In the genomic region with DNA sequence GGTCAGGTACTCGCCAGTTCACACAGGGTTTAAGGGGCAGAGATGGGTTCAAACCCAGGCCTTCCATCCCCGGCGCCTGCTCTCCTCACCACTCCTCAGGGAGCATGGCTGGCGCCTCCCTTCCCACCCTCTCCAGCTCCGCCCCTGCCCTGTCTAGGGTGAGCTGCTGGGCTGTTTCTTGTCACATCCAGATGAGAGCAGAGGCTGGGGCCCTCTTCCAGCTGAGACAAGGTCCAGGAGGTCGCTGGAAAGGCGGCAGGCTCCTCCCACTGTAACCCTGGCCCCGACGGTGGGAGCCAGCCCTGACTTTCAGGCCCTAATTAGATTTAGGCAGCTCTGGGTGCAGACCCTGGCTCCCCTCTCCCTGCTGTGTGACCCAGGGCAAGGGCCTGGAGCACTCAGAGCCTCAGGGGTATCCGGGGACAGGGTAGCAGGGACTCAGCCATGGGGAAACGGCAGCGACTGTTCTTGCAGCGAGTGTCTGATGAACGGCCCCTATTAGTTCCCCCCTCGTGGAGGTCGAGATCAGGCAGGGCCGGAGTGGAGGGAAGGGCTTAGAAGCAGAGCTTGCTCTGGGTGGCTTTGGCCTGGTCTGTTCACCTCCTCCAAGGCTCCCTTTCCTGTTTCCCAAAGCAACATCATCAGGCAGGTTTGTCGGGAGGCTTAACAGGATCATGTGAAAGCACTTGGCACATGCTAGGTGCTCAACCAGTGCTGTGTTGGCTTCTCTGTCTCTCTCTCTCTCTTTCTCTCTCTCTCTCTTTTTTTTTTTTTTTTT, we compare ENCODE assay signal across 1 cellular context.
TF ChIP-seq lines count a peak whose summit lies in the region.

No MANE protein-coding gene starts in this region.

TF ChIP-seq in HepG2, 621 proteins besides CTCF, POLR2A, EP300 and RAD21 (continued from another document and continues in another):
- TF ChIP-seq, protein P1, sequence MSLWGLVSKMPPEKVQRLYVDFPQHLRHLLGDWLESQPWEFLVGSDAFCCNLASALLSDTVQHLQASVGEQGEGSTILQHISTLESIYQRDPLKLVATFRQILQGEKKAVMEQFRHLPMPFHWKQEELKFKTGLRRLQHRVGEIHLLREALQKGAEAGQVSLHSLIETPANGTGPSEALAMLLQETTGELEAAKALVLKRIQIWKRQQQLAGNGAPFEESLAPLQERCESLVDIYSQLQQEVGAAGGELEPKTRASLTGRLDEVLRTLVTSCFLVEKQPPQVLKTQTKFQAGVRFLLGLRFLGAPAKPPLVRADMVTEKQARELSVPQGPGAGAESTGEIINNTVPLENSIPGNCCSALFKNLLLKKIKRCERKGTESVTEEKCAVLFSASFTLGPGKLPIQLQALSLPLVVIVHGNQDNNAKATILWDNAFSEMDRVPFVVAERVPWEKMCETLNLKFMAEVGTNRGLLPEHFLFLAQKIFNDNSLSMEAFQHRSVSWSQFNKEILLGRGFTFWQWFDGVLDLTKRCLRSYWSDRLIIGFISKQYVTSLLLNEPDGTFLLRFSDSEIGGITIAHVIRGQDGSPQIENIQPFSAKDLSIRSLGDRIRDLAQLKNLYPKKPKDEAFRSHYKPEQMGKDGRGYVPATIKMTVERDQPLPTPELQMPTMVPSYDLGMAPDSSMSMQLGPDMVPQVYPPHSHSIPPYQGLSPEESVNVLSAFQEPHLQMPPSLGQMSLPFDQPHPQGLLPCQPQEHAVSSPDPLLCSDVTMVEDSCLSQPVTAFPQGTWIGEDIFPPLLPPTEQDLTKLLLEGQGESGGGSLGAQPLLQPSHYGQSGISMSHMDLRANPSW (CRISPR knock-in tag; IDR thresholded peaks at IDR 0.05; ENCODE audit: borderline replicate concordance), result 0 out of 2 replicates have a peak, but pooled peaks have one; percentile 44
- TF ChIP-seq ZBTB38 (CRISPR knock-in tag; IDR thresholded peaks at IDR 0.05), result peak; percentile 58; the same call in 1 of the 2 replicates
- TF ChIP-seq KDM2A (CRISPR knock-in tag; IDR thresholded peaks at IDR 0.05; ENCODE audit: borderline replicate concordance, low read depth), result peak; percentile 54; the same call in 1 of the 2 replicates
- TF ChIP-seq, protein P2, sequence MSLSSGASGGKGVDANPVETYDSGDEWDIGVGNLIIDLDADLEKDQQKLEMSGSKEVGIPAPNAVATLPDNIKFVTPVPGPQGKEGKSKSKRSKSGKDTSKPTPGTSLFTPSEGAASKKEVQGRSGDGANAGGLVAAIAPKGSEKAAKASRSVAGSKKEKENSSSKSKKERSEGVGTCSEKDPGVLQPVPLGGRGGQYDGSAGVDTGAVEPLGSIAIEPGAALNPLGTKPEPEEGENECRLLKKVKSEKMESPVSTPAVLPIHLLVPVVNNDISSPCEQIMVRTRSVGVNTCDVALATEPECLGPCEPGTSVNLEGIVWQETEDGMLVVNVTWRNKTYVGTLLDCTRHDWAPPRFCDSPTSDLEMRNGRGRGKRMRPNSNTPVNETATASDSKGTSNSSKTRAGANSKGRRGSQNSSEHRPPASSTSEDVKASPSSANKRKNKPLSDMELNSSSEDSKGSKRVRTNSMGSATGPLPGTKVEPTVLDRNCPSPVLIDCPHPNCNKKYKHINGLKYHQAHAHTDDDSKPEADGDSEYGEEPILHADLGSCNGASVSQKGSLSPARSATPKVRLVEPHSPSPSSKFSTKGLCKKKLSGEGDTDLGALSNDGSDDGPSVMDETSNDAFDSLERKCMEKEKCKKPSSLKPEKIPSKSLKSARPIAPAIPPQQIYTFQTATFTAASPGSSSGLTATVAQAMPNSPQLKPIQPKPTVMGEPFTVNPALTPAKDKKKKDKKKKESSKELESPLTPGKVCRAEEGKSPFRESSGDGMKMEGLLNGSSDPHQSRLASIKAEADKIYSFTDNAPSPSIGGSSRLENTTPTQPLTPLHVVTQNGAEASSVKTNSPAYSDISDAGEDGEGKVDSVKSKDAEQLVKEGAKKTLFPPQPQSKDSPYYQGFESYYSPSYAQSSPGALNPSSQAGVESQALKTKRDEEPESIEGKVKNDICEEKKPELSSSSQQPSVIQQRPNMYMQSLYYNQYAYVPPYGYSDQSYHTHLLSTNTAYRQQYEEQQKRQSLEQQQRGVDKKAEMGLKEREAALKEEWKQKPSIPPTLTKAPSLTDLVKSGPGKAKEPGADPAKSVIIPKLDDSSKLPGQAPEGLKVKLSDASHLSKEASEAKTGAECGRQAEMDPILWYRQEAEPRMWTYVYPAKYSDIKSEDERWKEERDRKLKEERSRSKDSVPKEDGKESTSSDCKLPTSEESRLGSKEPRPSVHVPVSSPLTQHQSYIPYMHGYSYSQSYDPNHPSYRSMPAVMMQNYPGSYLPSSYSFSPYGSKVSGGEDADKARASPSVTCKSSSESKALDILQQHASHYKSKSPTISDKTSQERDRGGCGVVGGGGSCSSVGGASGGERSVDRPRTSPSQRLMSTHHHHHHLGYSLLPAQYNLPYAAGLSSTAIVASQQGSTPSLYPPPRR (CRISPR knock-in tag; IDR thresholded peaks at IDR 0.05; ENCODE audit: borderline replicate concordance), result 0 out of 2 replicates have a peak, but pooled peaks have one; percentile 32
- peak; percentile 49; the same call in 1 of the 2 replicates for TF ChIP-seq MEIS1 (CRISPR knock-in tag; IDR thresholded peaks at IDR 0.05; ENCODE audit: borderline replicate concordance)
- TF ChIP-seq, protein P3, sequence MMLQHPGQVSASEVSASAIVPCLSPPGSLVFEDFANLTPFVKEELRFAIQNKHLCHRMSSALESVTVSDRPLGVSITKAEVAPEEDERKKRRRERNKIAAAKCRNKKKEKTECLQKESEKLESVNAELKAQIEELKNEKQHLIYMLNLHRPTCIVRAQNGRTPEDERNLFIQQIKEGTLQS (CRISPR knock-in tag; IDR thresholded peaks at IDR 0.05), result no peak
- no peak for TF ChIP-seq ZNF496 (CRISPR knock-in tag; IDR thresholded peaks at IDR 0.05; ENCODE audit: insufficient replicate concordance)
- TF ChIP-seq ARNTL (CRISPR knock-in tag; IDR thresholded peaks at IDR 0.05), result no peak
- TF ChIP-seq, protein P4, sequence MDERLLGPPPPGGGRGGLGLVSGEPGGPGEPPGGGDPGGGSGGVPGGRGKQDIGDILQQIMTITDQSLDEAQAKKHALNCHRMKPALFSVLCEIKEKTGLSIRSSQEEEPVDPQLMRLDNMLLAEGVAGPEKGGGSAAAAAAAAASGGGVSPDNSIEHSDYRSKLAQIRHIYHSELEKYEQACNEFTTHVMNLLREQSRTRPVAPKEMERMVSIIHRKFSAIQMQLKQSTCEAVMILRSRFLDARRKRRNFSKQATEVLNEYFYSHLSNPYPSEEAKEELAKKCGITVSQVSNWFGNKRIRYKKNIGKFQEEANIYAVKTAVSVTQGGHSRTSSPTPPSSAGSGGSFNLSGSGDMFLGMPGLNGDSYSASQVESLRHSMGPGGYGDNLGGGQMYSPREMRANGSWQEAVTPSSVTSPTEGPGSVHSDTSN (CRISPR knock-in tag; IDR thresholded peaks at IDR 0.05), result no peak
- TF ChIP-seq ZNF792 (CRISPR knock-in tag; IDR thresholded peaks at IDR 0.05), result peak; percentile 54; the same call in 1 of the 2 replicates
- TF ChIP-seq JDP2 (CRISPR knock-in tag; IDR thresholded peaks at IDR 0.05; ENCODE audit: borderline replicate concordance), result no peak
- no peak for TF ChIP-seq CREM (IDR thresholded peaks at IDR 0.05)
- no peak for TF ChIP-seq CREM (CRISPR knock-in tag; IDR thresholded peaks at IDR 0.05)
- TF ChIP-seq ATF7-NPFF (CRISPR knock-in tag; IDR thresholded peaks at IDR 0.05; ENCODE audit: low read depth), result no peak
- TF ChIP-seq REXO4 (CRISPR knock-in tag; IDR thresholded peaks at IDR 0.05; ENCODE audit: borderline replicate concordance), result no peak
- TF ChIP-seq ZBTB8A (CRISPR knock-in tag; IDR thresholded peaks at IDR 0.05; ENCODE audit: borderline replicate concordance, low read depth), result no peak
- TF ChIP-seq, protein P5, sequence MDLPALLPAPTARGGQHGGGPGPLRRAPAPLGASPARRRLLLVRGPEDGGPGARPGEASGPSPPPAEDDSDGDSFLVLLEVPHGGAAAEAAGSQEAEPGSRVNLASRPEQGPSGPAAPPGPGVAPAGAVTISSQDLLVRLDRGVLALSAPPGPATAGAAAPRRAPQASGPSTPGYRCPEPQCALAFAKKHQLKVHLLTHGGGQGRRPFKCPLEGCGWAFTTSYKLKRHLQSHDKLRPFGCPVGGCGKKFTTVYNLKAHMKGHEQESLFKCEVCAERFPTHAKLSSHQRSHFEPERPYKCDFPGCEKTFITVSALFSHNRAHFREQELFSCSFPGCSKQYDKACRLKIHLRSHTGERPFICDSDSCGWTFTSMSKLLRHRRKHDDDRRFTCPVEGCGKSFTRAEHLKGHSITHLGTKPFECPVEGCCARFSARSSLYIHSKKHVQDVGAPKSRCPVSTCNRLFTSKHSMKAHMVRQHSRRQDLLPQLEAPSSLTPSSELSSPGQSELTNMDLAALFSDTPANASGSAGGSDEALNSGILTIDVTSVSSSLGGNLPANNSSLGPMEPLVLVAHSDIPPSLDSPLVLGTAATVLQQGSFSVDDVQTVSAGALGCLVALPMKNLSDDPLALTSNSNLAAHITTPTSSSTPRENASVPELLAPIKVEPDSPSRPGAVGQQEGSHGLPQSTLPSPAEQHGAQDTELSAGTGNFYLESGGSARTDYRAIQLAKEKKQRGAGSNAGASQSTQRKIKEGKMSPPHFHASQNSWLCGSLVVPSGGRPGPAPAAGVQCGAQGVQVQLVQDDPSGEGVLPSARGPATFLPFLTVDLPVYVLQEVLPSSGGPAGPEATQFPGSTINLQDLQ (CRISPR knock-in tag; IDR thresholded peaks at IDR 0.05), result no peak
- TF ChIP-seq ATM (IDR thresholded peaks at IDR 0.05; ENCODE audit: borderline replicate concordance), result no peak
- TF ChIP-seq ZNF605 (CRISPR knock-in tag; IDR thresholded peaks at IDR 0.05), result peak; percentile 85
- TF ChIP-seq MIXL1 (CRISPR knock-in tag; IDR thresholded peaks at IDR 0.05), result no peak
- TF ChIP-seq, protein P6, sequence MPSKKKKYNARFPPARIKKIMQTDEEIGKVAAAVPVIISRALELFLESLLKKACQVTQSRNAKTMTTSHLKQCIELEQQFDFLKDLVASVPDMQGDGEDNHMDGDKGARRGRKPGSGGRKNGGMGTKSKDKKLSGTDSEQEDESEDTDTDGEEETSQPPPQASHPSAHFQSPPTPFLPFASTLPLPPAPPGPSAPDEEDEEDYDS (CRISPR knock-in tag; IDR thresholded peaks at IDR 0.05), result peak; percentile 46; the same call in 1 of the 2 replicates
- TF ChIP-seq ESRRA (CRISPR knock-in tag; IDR thresholded peaks at IDR 0.05; ENCODE audit: low read depth), result 0 out of 2 replicates have a peak, but pooled peaks have one; percentile 48
- TF ChIP-seq JUNB (CRISPR knock-in tag; IDR thresholded peaks at IDR 0.05; ENCODE audit: borderline replicate concordance), result no peak
- TF ChIP-seq, protein P7, sequence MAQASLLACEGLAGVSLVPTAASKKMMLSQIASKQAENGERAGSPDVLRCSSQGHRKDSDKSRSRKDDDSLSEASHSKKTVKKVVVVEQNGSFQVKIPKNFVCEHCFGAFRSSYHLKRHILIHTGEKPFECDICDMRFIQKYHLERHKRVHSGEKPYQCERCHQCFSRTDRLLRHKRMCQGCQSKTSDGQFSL (CRISPR knock-in tag; IDR thresholded peaks at IDR 0.05), result no peak
- TF ChIP-seq ZNF431 (CRISPR knock-in tag; IDR thresholded peaks at IDR 0.05; ENCODE audit: borderline replicate concordance, low read depth), result no peak
- no peak for TF ChIP-seq ZSCAN22 (CRISPR knock-in tag; IDR thresholded peaks at IDR 0.05)
- TF ChIP-seq, protein P8, sequence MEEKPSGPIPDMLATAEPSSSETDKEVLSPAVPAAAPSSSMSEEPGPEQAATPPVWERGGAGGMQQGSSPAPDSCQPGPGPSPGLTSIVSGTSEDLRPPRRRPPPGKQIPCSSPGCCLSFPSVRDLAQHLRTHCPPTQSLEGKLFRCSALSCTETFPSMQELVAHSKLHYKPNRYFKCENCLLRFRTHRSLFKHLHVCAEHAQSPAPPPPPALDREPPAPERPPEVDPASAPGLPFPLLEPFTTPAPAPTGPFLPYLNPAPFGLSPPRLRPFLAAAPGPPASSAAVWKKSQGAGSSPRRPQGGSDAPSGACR (CRISPR knock-in tag; IDR thresholded peaks at IDR 0.05), result no peak
- TF ChIP-seq, protein P9, sequence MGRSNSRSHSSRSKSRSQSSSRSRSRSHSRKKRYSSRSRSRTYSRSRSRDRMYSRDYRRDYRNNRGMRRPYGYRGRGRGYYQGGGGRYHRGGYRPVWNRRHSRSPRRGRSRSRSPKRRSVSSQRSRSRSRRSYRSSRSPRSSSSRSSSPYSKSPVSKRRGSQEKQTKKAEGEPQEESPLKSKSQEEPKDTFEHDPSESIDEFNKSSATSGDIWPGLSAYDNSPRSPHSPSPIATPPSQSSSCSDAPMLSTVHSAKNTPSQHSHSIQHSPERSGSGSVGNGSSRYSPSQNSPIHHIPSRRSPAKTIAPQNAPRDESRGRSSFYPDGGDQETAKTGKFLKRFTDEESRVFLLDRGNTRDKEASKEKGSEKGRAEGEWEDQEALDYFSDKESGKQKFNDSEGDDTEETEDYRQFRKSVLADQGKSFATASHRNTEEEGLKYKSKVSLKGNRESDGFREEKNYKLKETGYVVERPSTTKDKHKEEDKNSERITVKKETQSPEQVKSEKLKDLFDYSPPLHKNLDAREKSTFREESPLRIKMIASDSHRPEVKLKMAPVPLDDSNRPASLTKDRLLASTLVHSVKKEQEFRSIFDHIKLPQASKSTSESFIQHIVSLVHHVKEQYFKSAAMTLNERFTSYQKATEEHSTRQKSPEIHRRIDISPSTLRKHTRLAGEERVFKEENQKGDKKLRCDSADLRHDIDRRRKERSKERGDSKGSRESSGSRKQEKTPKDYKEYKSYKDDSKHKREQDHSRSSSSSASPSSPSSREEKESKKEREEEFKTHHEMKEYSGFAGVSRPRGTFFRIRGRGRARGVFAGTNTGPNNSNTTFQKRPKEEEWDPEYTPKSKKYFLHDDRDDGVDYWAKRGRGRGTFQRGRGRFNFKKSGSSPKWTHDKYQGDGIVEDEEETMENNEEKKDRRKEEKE (IDR thresholded peaks at IDR 0.05), result no peak
- no peak for TF ChIP-seq SIN3B (IDR thresholded peaks at IDR 0.05; ENCODE audit: low read length)
- peak; percentile 35 for TF ChIP-seq JARID2 (CRISPR knock-in tag; IDR thresholded peaks at IDR 0.05; ENCODE audit: insufficient replicate concordance)
- TF ChIP-seq, protein P10, sequence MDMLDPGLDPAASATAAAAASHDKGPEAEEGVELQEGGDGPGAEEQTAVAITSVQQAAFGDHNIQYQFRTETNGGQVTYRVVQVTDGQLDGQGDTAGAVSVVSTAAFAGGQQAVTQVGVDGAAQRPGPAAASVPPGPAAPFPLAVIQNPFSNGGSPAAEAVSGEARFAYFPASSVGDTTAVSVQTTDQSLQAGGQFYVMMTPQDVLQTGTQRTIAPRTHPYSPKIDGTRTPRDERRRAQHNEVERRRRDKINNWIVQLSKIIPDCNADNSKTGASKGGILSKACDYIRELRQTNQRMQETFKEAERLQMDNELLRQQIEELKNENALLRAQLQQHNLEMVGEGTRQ (IDR thresholded peaks at IDR 0.05; ENCODE audit: low read depth, low read length), result no peak
- TF ChIP-seq, protein P10 (CRISPR knock-in tag; IDR thresholded peaks at IDR 0.05; ENCODE audit: borderline replicate concordance), result no peak
- TF ChIP-seq ZBTB20 (CRISPR knock-in tag; IDR thresholded peaks at IDR 0.05; ENCODE audit: borderline replicate concordance, low read depth), result peak; percentile 31; the same call in 1 of the 2 replicates
